ENCODE assay signal across 24 cellular contexts in the genomic region with DNA sequence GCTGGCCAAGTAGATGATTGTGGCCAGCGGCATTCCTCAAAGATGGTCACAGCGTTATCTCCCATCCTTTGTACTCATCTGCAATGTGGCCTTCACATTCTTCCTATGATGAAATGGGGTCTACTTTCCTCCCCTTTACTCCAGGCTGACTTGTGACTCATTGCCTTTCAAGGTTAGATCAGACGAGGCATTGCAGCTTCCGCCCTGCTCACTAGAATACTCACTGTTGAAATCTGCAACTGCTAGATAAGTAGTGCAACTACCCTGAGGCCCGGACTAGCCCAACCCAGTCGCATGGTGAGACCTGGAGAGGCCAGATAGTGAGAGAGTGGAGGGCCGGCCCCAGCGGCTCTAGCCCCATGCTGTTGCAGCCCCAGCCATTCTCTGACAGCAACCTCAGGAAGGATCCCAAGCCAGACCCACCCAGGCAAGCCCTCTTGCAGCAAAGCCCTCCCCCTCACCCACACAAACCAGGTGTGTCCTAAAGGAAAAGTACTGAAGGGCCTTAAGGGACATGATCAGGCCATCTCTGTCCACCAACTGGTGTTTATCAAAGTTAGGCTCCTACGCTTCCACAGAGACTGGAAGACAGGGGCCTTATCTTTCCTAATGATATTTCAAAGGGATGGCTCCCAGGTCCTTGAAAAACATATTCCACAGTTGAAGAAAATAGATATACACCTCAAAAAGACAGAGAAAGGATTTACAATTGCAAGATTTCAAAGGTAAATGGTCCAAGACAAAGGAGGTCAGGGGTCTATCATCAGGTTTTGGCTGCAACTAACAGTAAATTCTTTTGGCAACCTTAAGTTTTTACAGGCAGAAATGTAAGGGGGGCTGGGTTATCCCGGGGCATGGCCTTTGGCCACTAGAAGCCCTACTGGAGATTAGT.
DNase-seq lines count a peak whose midpoint lies in the region; ATAC-seq and TF ChIP-seq lines count a peak whose summit lies in the region.
"Had no signal": no experiment of that assay in that cellular context is flagged by ENCODE, and none has a peak within 500 bp of the region (broad histone marks: within the 10 kb centered on the region; RNA-seq: fewer than 3 reads in every experiment).

No MANE protein-coding gene starts in this region.

- TF ChIP-seq CTCF in cardiac fibroblast (IDR thresholded peaks at IDR 0.05; ENCODE audit: low read depth, low read length) (no peak), ascending aorta (IDR thresholded peaks at IDR 0.05) (no peak), Caco-2 (IDR thresholded peaks at IDR 0.05; ENCODE audit: insufficient read depth in 1 of 2, low read depth in 1 of 2, low read length in 1 of 2, severe bottlenecking in 1 of 2, unreplicated experiment in 1 of 2) (no peak), GM10248 (IDR thresholded peaks at IDR 0.05; ENCODE audit: control extremely low read depth, extremely low read depth, low read depth, missing control alignments) (no peak)

- WGBS in mesodermal cell (ENCODE audit: insufficient coverage in 2 of 2), 2 experiments: 83 to 93% methylated on average over 3 to 8 of the region's 10 CpGs

- no peak overlapping the region for H3K4me3 ChIP-seq in cardiac fibroblast (replicated peaks in 1 of 2; ENCODE audit: low read depth in 2 of 2, low read length in 2 of 2)
- no peak overlapping the region for H3K4me3 ChIP-seq in mesodermal cell (ENCODE audit: extremely low read depth, insufficient read depth, low read length, poor library complexity, severe bottlenecking)
- H3K4me3 ChIP-seq in ascending aorta: no peak overlapping the region
- H3K4me3 ChIP-seq in Caco-2 (ENCODE audit: low read depth, low read length): no peak overlapping the region
- H3K4me3 ChIP-seq: body of pancreas, colonic mucosa, left lung, SJCRH30 had no signal

- no peaks in the 10 kb centered on the region for H3K36me3 Mint-ChIP-seq in Caco-2 (ENCODE audit: insufficient read depth, unreplicated experiment)
- H3K36me3 Mint-ChIP-seq: activated naive CD4-positive, alpha-beta T cell treated with anti-CD3 and anti-CD28 coated beads, Interleukin-2, amount 50 U/mL, for 24 hours had no signal

- DNase-seq in ELF-1 (ENCODE audit: low read depth, low spot score): peak; percentile 75
- DNase-seq in NCI-H226: peak; percentile 86
- DNase-seq in cardiac fibroblast (ENCODE audit: low read depth in 2 of 2): peak; percentile 62 to 79
- DNase-seq in ascending aorta (ENCODE audit: low spot score in 2 of 2): no peak
- no peak for DNase-seq in Caco-2
- DNase-seq in GM10248 (ENCODE audit: extremely low spot score): no peak
- DNase-seq: ACHN; activated CD8-positive, alpha-beta T cell treated with anti-CD3 and anti-CD28 coated beads, Interleukin-2, amount 10 ng/mL, durations not matched to agents 7 days and 5 days; activated T-cell treated with anti-CD3 and anti-CD28 coated beads, Interleukin-2, amount 50 U/mL, for 48 hours; body of pancreas; colonic mucosa; DMS53; foreskin keratinocyte; left lung; NCI-H1417 treated with DMSO at 0.1 percent for 48 hours; NCI-H526 treated with DMSO at 0.1 percent for 48 hours; SJCRH30; stimulated activated CD8-positive, alpha-beta memory T cell treated with anti-CD3 and anti-CD28 coated beads, Interleukin-4, amount 100 ng/mL, for 48 hours; T-helper 17 cell had no signal

- H3K27me3 ChIP-seq in ascending aorta: no peaks in the 10 kb centered on the region
- H3K27me3 ChIP-seq in Caco-2 (replicated peaks; ENCODE audit: control insufficient read depth, insufficient read depth, low read length): no peaks in the 10 kb centered on the region
- H3K27me3 ChIP-seq: body of pancreas, colonic mucosa, foreskin keratinocyte, left lung, SJCRH30 had no signal

- no peak overlapping the region for H3K27ac Mint-ChIP-seq in Caco-2 (ENCODE audit: unreplicated experiment)
- H3K27ac Mint-ChIP-seq: activated CD8-positive, alpha-beta T cell treated with anti-CD3 and anti-CD28 coated beads, Interleukin-2, amount 10 ng/mL, durations not matched to agents 7 days and 5 days; activated naive CD4-positive, alpha-beta T cell treated with anti-CD3 and anti-CD28 coated beads, Interleukin-2, amount 50 U/mL, for 24 hours; T-helper 17 cell had no signal

- peak overlapping the region; percentile 50 for H3K27ac ChIP-seq in mesodermal cell (ENCODE audit: low read depth, low read length, severe bottlenecking)
- H3K27ac ChIP-seq in ascending aorta: no peak overlapping the region
- H3K27ac ChIP-seq: body of pancreas, C4-2B, colonic mucosa, foreskin keratinocyte, left lung, SJCRH30 had no signal

- H3K9me3 Mint-ChIP-seq in Caco-2 (ENCODE audit: unreplicated experiment): peaks cover 36% of the 10 kb centered on the region
- H3K9me3 Mint-ChIP-seq: activated naive CD4-positive, alpha-beta T cell treated with anti-CD3 and anti-CD28 coated beads, Interleukin-2, amount 50 U/mL, for 24 hours had no signal

- H3K9me3 ChIP-seq in mesodermal cell (ENCODE audit: control insufficient read depth, low read length) (peaks cover 17% of the 10 kb centered on the region), ascending aorta (peaks cover 0 to 9% of the 10 kb centered on the region in 2 donors), Caco-2 (peaks cover 30% of the 10 kb centered on the region)
- H3K9me3 ChIP-seq: body of pancreas, colonic mucosa had no signal

- intact Hi-C loops in ascending aorta (cut with DNase I) (no loop called here), Caco-2 (cut with micrococcal nuclease; ENCODE audit: unreplicated experiment) (no loop called here)

- POLR2A ChIA-PET in Caco-2 (lab: Charles Lee): no interaction called here
- POLR2A ChIA-PET in GM10248 (lab: Yijun Ruan, JAX): no interaction called here

- no peak overlapping the region for H3K4me3 Mint-ChIP-seq in Caco-2 (ENCODE audit: unreplicated experiment)
- H3K4me3 Mint-ChIP-seq: activated CD8-positive, alpha-beta T cell treated with anti-CD3 and anti-CD28 coated beads, Interleukin-2, amount 10 ng/mL, durations not matched to agents 7 days and 5 days; activated naive CD4-positive, alpha-beta T cell treated with anti-CD3 and anti-CD28 coated beads, Interleukin-2, amount 50 U/mL, for 24 hours; T-helper 17 cell had no signal

- ATAC-seq in GM18870 (IDR thresholded peaks at IDR 0.05; ENCODE audit: unreplicated experiment): no peak
- ATAC-seq: activated CD4-positive, CD25-positive, alpha-beta regulatory T cell treated with anti-CD3 and anti-CD28 coated beads, Interleukin-2, amount 50 U/mL, for 24 hours; activated CD8-positive, alpha-beta T cell treated with anti-CD3 and anti-CD28 coated beads, Interleukin-2, amount 10 ng/mL, durations not matched to agents 7 days and 5 days; body of pancreas; foreskin keratinocyte; left lung; T-helper 17 cell had no signal

- no peaks in the 10 kb centered on the region for H3K4me1 Mint-ChIP-seq in Caco-2 (ENCODE audit: low read depth, unreplicated experiment)
- H3K4me1 Mint-ChIP-seq: activated naive CD4-positive, alpha-beta T cell treated with anti-CD3 and anti-CD28 coated beads, Interleukin-2, amount 50 U/mL, for 24 hours; T-helper 17 cell had no signal

- no TSS peak for BruUV-seq in Caco-2 (replicated peaks; lab: Mats Ljungman, UMichigan)

- H3K4me1 ChIP-seq in mesodermal cell (ENCODE audit: control insufficient read depth, insufficient read depth, low read length, poor library complexity, severe bottlenecking) (peaks cover 9% of the 10 kb centered on the region), ascending aorta (no peaks in the 10 kb centered on the region), Caco-2 (no peaks in the 10 kb centered on the region)
- H3K4me1 ChIP-seq: body of pancreas, colonic mucosa, foreskin keratinocyte, left lung, SJCRH30 had no signal

- CTCF ChIA-PET in Caco-2 (lab: Charles Lee): no interaction called here
- CTCF ChIA-PET in GM10248 (lab: Yijun Ruan, JAX): no interaction called here

- no peaks in the 10 kb centered on the region for H3K27me3 Mint-ChIP-seq in Caco-2 (ENCODE audit: insufficient read depth, unreplicated experiment)
- H3K27me3 Mint-ChIP-seq: activated naive CD4-positive, alpha-beta T cell treated with anti-CD3 and anti-CD28 coated beads, Interleukin-2, amount 50 U/mL, for 24 hours; T-helper 17 cell had no signal

- H3K36me3 ChIP-seq in mesodermal cell (ENCODE audit: control insufficient read depth, insufficient read depth, low read length): no peaks in the 10 kb centered on the region
- no peaks in the 10 kb centered on the region for H3K36me3 ChIP-seq in ascending aorta
- no peaks in the 10 kb centered on the region for H3K36me3 ChIP-seq in Caco-2 (ENCODE audit: control insufficient read depth, insufficient read depth, low read length)
- H3K36me3 ChIP-seq: colonic mucosa, left lung, SJCRH30 had no signal

Comparison
In these comparisons a context has a peak if more than half of its experiments do, and no peak if none do; other contexts are left out.
1. DNase-seq: peak in ELF-1 (single experiment), NCI-H226 (single experiment) and cardiac fibroblast (2 of 2); none in ascending aorta (0 of 2), Caco-2 (0 of 2) and GM10248 (single experiment).